13 cellular contexts compared by ENCODE assay signal in the genomic region with DNA sequence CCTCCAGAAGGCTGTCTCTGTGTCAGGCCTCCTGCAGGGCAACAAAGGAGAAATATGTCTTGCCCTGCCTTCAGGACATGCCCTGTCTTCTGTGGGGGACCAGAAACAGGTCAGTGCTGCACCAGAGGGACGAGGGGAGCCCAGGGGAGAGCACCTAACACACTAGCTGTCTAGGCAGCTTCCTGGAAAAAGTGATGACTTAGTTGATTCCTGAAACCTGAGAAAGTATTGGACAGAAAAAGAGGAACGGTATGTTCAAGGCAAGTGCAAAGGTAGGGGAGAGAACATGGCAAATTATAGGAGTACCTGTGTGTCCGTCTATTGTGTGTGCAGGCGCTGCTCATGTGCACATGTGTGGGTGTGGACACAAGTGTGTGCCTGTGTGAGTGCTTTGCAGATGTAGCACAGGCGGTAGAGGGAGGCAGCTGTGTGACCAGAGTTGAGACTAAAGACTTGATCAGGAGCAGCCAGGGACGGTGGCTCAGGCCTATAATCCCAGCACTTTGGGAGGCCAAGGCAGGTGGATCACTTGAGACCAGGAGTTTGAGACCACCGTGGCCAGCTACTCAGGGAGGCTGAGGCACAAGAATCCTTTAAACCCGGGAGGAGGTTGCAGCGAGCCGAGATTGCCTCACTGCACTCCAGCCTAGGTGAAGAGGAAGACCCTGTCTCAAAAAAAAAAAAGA.
DNase-seq lines count a peak whose midpoint lies in the region; ATAC-seq, FAIRE-seq and TF ChIP-seq lines count a peak whose summit lies in the region.
"Had no signal": no experiment of that assay in that cellular context is flagged by ENCODE, and none has a peak within 500 bp of the region (broad histone marks: within the 10 kb centered on the region; RNA-seq: fewer than 3 reads in every experiment).

No MANE protein-coding gene starts in this region.

- TF ChIP-seq POLR2A in IMR-90 (IDR thresholded peaks at IDR 0.05; ENCODE audit: low read depth, low read length) (no peak), K562 (conservative IDR thresholded peaks at IDR 0.05) (no peak), vagina (IDR thresholded peaks at IDR 0.05) (no peak)

- no peak for ATAC-seq in IMR-90 (ENCODE audit: low read depth)
- no peak for ATAC-seq in K562

- no peak for DNase-seq in CD4-positive, alpha-beta memory T cell
- DNase-seq in IMR-90 (no peak), K562 (ENCODE audit: extremely low read depth in 1 of 4, low spot score in 3 of 4) (no peak), neural crest cell (ENCODE audit: low read depth, low spot score) (no peak), vagina (ENCODE audit: extremely low spot score in 2 of 2) (no peak), CD14-positive monocyte (ENCODE audit: low spot score) (no peak), EL (no peak)
- DNase-seq: NCI-H146, WERI-Rb-1 had no signal

- peaks cover 0 to 2% of the 10 kb centered on the region in 2 donors for H3K36me3 Mint-ChIP-seq in CD4-positive, alpha-beta memory T cell
- H3K36me3 Mint-ChIP-seq in neural crest cell (ENCODE audit: low read depth) (no peaks in the 10 kb centered on the region), CD14-positive monocyte (no peaks in the 10 kb centered on the region)

- H3K4me3 Mint-ChIP-seq in CD4-positive, alpha-beta memory T cell, result peak overlapping the region; percentile 76 to 94 (median 88)
- H3K4me3 Mint-ChIP-seq in neural crest cell (peak overlapping the region; percentile 80), CD14-positive monocyte (peak overlapping the region in 1 of 2 donors; percentile 97)

- CTCF ChIA-PET in CD4-positive, alpha-beta memory T cell (lab: Charles Lee; ENCODE audit: partially characterized antibody), result interaction anchor here (0.7 to 12.3 kb wide), 7 partner anchors 8 to 377 kb away, joined by 3 to 234 read pairs (median 8); no protein-coding TSS in a partner anchor
- CTCF ChIA-PET in IMR-90 (lab: Yijun Ruan, JAX), result no interaction called here
- CTCF ChIA-PET in K562 (lab: Yijun Ruan, JAX; ENCODE audit: low intra/inter-chr PET ratio), result no interaction called here

- H4K20me1 ChIP-seq in IMR-90 (ENCODE audit: insufficient read depth, low read length) (no peaks in the 10 kb centered on the region), K562 (replicated peaks; ENCODE audit: control insufficient read depth, insufficient read depth, low read length) (peaks cover 4% of the 10 kb centered on the region)
- H4K20me1 ChIP-seq: BLaER1 had no signal

- H2AK9ac ChIP-seq in IMR-90 (replicated peaks; ENCODE audit: low read depth, low read length, poor library complexity), result no peak overlapping the region

- no peak overlapping the region for H2AK5ac ChIP-seq in IMR-90 (ENCODE audit: low read depth, low read length)

- no peak overlapping the region for H4K5ac ChIP-seq in IMR-90 (ENCODE audit: low read depth, low read length)

- in situ Hi-C loops in IMR-90 (cut with MboI; ENCODE audit: low sequenced_read_pairs) (loop anchor here (5.0 kb wide), 1 partner anchor 248 kb away; no protein-coding TSS in a partner anchor), K562 (cut with MboI) (loop anchor here (5.0 to 25.0 kb wide), 2 partner anchors 248 to 513 kb away; no protein-coding TSS in a partner anchor)

- no peak overlapping the region for H3K4ac ChIP-seq in IMR-90 (ENCODE audit: low read depth, low read length)

- H3K14ac ChIP-seq in IMR-90 (replicated peaks; ENCODE audit: low read depth, low read length), result no peak overlapping the region

- no peak overlapping the region for H3K18ac ChIP-seq in IMR-90 (ENCODE audit: low read depth, low read length)

- H2BK120ac ChIP-seq in IMR-90 (ENCODE audit: low read depth, low read length), result no peak overlapping the region

- peaks cover 5% of the 10 kb centered on the region for H3K4me1 ChIP-seq in CD4-positive, alpha-beta memory T cell (ENCODE audit: insufficient read depth, low read length)
- no peaks in the 10 kb centered on the region for H3K4me1 ChIP-seq in IMR-90 (ENCODE audit: control insufficient read depth, insufficient read depth, low read length)
- peaks cover 4 to 23% of the 10 kb centered on the region in 2 experiments; a peak in 4 of 5 replicates for H3K4me1 ChIP-seq in K562 (replicated peaks in 1 of 2; ENCODE audit: control insufficient read depth in 2 of 2, insufficient read depth in 2 of 2, low read length in 2 of 2)
- peaks cover 10% of the 10 kb centered on the region for H3K4me1 ChIP-seq in vagina
- H3K4me1 ChIP-seq: BLaER1, pancreas had no signal

- TF ChIP-seq RAD21 in IMR-90 (IDR thresholded peaks at IDR 0.05; ENCODE audit: low read length) (no peak), K562 (CRISPR knock-in tag; conservative IDR thresholded peaks at IDR 0.05 in 1 of 2, IDR thresholded peaks at IDR 0.05 in 1 of 2) (no peak)

- H4K91ac ChIP-seq in IMR-90 (ENCODE audit: insufficient read depth, low read depth, low read length), result no peak overlapping the region

- H3K9ac ChIP-seq in IMR-90 (ENCODE audit: low read depth, low read length), result no peak overlapping the region
- no peak overlapping the region for H3K9ac ChIP-seq in K562 (ENCODE audit: insufficient read depth in 1 of 2, low read depth in 2 of 2, low read length in 2 of 2)
- H3K9ac ChIP-seq: BLaER1, KMS-11 had no signal

- no peaks in the 10 kb centered on the region for H3K36me3 ChIP-seq in CD4-positive, alpha-beta memory T cell (ENCODE audit: insufficient read depth, low read length)
- H3K36me3 ChIP-seq in IMR-90 (ENCODE audit: control insufficient read depth, insufficient read depth, low read length) (no peaks in the 10 kb centered on the region), K562 (ENCODE audit: control insufficient read depth, insufficient read depth, low read length) (no peaks in the 10 kb centered on the region), vagina (no peaks in the 10 kb centered on the region)
- H3K36me3 ChIP-seq: BLaER1, pancreas, WERI-Rb-1 had no signal

- H3K27me3 Mint-ChIP-seq in CD4-positive, alpha-beta memory T cell, result peaks cover 2 to 4% of the 10 kb centered on the region in 2 donors
- peaks cover 6% of the 10 kb centered on the region for H3K27me3 Mint-ChIP-seq in neural crest cell (ENCODE audit: low read depth)
- peaks cover 0 to 13% (median 8%) of the 10 kb centered on the region in 3 donors for H3K27me3 Mint-ChIP-seq in CD14-positive monocyte (ENCODE audit: low read depth in 3 of 3)

- no peak overlapping the region for H3K56ac ChIP-seq in IMR-90 (ENCODE audit: extremely low read depth, insufficient read depth, low read length)

- H4K8ac ChIP-seq in IMR-90 (ENCODE audit: low read depth in 2 of 2, low read length in 2 of 2), result no peak overlapping the region

- intact Hi-C loops in CD4-positive, alpha-beta memory T cell (cut with micrococcal nuclease), result no loop called here
- intact Hi-C loops in IMR-90 (cut with micrococcal nuclease) (loop anchor here (5.0 to 10.0 kb wide), 3 partner anchors 143 to 1961 kb away; no protein-coding TSS in a partner anchor), K562 (cut with micrococcal nuclease) (loop anchor here (5.0 kb wide), 1 partner anchor 197 kb away; no protein-coding TSS in a partner anchor), vagina (cut with DNase I) (loop anchor here (5.0 kb wide), 1 partner anchor 248 kb away; no protein-coding TSS in a partner anchor), CD14-positive monocyte (cut with micrococcal nuclease) (loop anchor here (5.0 kb wide), 1 partner anchor 248 kb away; no protein-coding TSS in a partner anchor)

- no peak overlapping the region for H2BK15ac ChIP-seq in IMR-90 (ENCODE audit: low read depth, low read length)

- TF ChIP-seq CTCF in IMR-90 (conservative IDR thresholded peaks at IDR 0.05; ENCODE audit: low read depth, low read length) (no peak), K562 (IDR thresholded peaks at IDR 0.05 in 2 of 3, conservative IDR thresholded peaks at IDR 0.05 in 1 of 3; ENCODE audit: insufficient read depth in 2 of 3, low read depth in 1 of 3, low read length in 3 of 3) (no peak), neural crest cell (conservative IDR thresholded peaks at IDR 0.05) (no peak), vagina (IDR thresholded peaks at IDR 0.05) (no peak), CD14-positive monocyte (IDR thresholded peaks at IDR 0.05) (no peak)

- no peak overlapping the region for H2BK20ac ChIP-seq in IMR-90 (ENCODE audit: low read depth, low read length)

- H3K79me2 ChIP-seq in K562 (ENCODE audit: control insufficient read depth, insufficient read depth, low read length), result no peaks in the 10 kb centered on the region

- no peak overlapping the region for H2BK5ac ChIP-seq in IMR-90 (ENCODE audit: low read depth, low read length, poor library complexity, severe bottlenecking)

- no peak overlapping the region for H3K23ac ChIP-seq in IMR-90 (ENCODE audit: low read depth, low read length)

- no peaks in the 10 kb centered on the region for H3K79me1 ChIP-seq in IMR-90 (ENCODE audit: low read depth in 1 of 2, low read length in 2 of 2)

- BruUV-seq in IMR-90 (replicated peaks; lab: Mats Ljungman, UMichigan) (no TSS peak), K562 (replicated peaks; lab: Mats Ljungman, UMichigan) (no TSS peak)

- peaks cover 0 to 2% (median 0%) of the 10 kb centered on the region in 8 donors for H3K9me3 Mint-ChIP-seq in CD4-positive, alpha-beta memory T cell
- H3K9me3 Mint-ChIP-seq in neural crest cell (no peaks in the 10 kb centered on the region), CD14-positive monocyte (peaks cover 0 to 1% (median 0%) of the 10 kb centered on the region in 7 donors)

- TF ChIP-seq EP300 in K562 (IDR thresholded peaks at IDR 0.05; ENCODE audit: low read length), result no peak

- H3K27ac ChIP-seq in CD4-positive, alpha-beta memory T cell (ENCODE audit: low read depth, low read length), result no peak overlapping the region
- H3K27ac ChIP-seq in IMR-90 (ENCODE audit: insufficient read depth, low read length) (no peak overlapping the region), K562 (ENCODE audit: extremely low read depth, low read depth, low read length) (no peak overlapping the region), vagina (no peak overlapping the region)
- H3K27ac ChIP-seq: BLaER1, KMS-11, pancreas, WERI-Rb-1 had no signal

- 71% methylated on average over 6 of the region's 10 CpGs; no CpG with 5 or more reads in 1 of the 2 experiments for WGBS in IMR-90 (ENCODE audit: extremely low coverage in 2 of 2, insufficient read length in 1 of 2), 2 experiments
- 4% methylated on average over 10 of the region's 10 CpGs for WGBS in K562 (ENCODE audit: insufficient coverage, low coverage, missing lambda C conversion rate)

- dilution Hi-C loops in IMR-90 (cut with HindIII; ENCODE audit: low sequenced_read_pairs, unreplicated experiment), result no loop called here

- H3K4me3 ChIP-seq in CD4-positive, alpha-beta memory T cell (ENCODE audit: low read length in 2 of 2), result no peak overlapping the region
- H3K4me3 ChIP-seq in IMR-90 (ENCODE audit: insufficient read depth, low read depth, low read length) (no peak overlapping the region), K562 (no peak overlapping the region), vagina (no peak overlapping the region)

- FAIRE-seq in K562 (lab: Jason Lieb, UNC), result no peak
- FAIRE-seq: GM12891, pancreas had no signal

- H2AFZ ChIP-seq in IMR-90 (replicated peaks; ENCODE audit: low read length, poor library complexity), result peak overlapping the region; percentile 11
- no peak overlapping the region for H2AFZ ChIP-seq in K562 (ENCODE audit: low read depth, low read length)

- H3K9me1 ChIP-seq in IMR-90 (ENCODE audit: insufficient read depth, low read length) (no peaks in the 10 kb centered on the region), K562 (ENCODE audit: control insufficient read depth, insufficient read depth, low read length) (no peaks in the 10 kb centered on the region)

- POLR2A ChIA-PET in CD4-positive, alpha-beta memory T cell (lab: Charles Lee; ENCODE audit: partially characterized antibody), result interaction anchor here (1.6 kb wide), 1 partner anchor 246 kb away, joined by 3 read pairs; no protein-coding TSS in a partner anchor
- POLR2A ChIA-PET in IMR-90 (lab: Charles Lee; ENCODE audit: unreplicated experiment), result no interaction called here
- POLR2A ChIA-PET in K562 (lab: Yijun Ruan, JAX), result no interaction called here

- H3K27ac Mint-ChIP-seq in CD4-positive, alpha-beta memory T cell, result peak overlapping the region in 5 of 7 donors; percentile 59 to 86 (median 82)
- H3K27ac Mint-ChIP-seq in neural crest cell (ENCODE audit: unreplicated experiment), result peak overlapping the region; percentile 68
- H3K27ac Mint-ChIP-seq in CD14-positive monocyte, result peak overlapping the region in 1 of 7 donors; percentile 48

- H3K4me2 ChIP-seq in IMR-90 (ENCODE audit: low read depth, low read length) (no peak overlapping the region), K562 (ENCODE audit: insufficient read depth, low read length) (no peak overlapping the region)
- H3K4me2 ChIP-seq: KMS-11 had no signal

- H3K27me3 ChIP-seq in CD4-positive, alpha-beta memory T cell (ENCODE audit: insufficient read depth, low read length), result no peaks in the 10 kb centered on the region
- peaks cover 13% of the 10 kb centered on the region; the same call in 1 of the 2 replicates for H3K27me3 ChIP-seq in IMR-90 (ENCODE audit: control insufficient read depth, insufficient read depth, low read length)
- H3K27me3 ChIP-seq in K562 (ENCODE audit: control insufficient read depth in 2 of 2, insufficient read depth in 2 of 2, low read length in 2 of 2), result peaks cover 2 to 45% of the 10 kb centered on the region in 2 experiments; a peak in 3 of 5 replicates
- no peaks in the 10 kb centered on the region for H3K27me3 ChIP-seq in vagina
- H3K27me3 ChIP-seq: BLaER1, pancreas had no signal

- peaks cover 9 to 20% (median 12%) of the 10 kb centered on the region in 4 donors for H3K4me1 Mint-ChIP-seq in CD4-positive, alpha-beta memory T cell
- H3K4me1 Mint-ChIP-seq in neural crest cell, result peaks cover 24% of the 10 kb centered on the region
- H3K4me1 Mint-ChIP-seq in CD14-positive monocyte, result peaks cover 20% of the 10 kb centered on the region

- H3K9me3 ChIP-seq in CD4-positive, alpha-beta memory T cell (ENCODE audit: control insufficient read depth in 1 of 2, low read length in 2 of 2), result no peaks in the 10 kb centered on the region
- no peaks in the 10 kb centered on the region for H3K9me3 ChIP-seq in IMR-90 (ENCODE audit: control insufficient read depth, insufficient read depth, low read length)
- no peaks in the 10 kb centered on the region for H3K9me3 ChIP-seq in K562 (replicated peaks; ENCODE audit: control insufficient read depth, insufficient read depth, low read depth, low read length)
- H3K9me3 ChIP-seq in vagina, result no peaks in the 10 kb centered on the region
- H3K9me3 ChIP-seq: BLaER1, pancreas had no signal
